ENCODE assay signal across 22 cellular contexts in the genomic region with DNA sequence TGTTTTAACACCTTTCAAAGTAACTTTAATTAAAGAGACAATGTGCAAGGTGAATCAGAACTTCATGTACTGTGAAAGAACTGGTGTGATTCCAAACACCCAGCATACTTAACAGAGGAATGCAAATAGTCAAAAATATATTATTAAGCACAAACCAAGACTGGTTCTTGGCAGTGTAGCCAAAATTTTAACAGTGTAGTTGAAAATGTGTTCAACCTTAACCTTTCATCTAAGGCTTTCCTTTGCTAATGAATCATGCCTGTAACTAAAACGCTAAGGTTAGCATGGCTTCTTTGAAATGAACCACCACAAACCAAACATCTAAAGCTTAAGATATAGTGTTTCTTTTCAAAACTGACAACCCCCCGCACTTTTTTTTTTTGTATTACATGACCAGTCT.
DNase-seq lines count a peak whose midpoint lies in the region; ATAC-seq, FAIRE-seq and TF ChIP-seq lines count a peak whose summit lies in the region.
"Had no signal": no experiment of that assay in that cellular context is flagged by ENCODE, and none has a peak within 500 bp of the region (broad histone marks: within the 10 kb centered on the region; RNA-seq: fewer than 3 reads in every experiment).

No MANE protein-coding gene starts in this region.

- no peak for TF ChIP-seq EP300 in stomach (IDR thresholded peaks at IDR 0.05)

- no peak overlapping the region for H3K4me3 ChIP-seq in astrocyte (ENCODE audit: insufficient read depth, low read depth, low read length)
- no peak overlapping the region for H3K4me3 ChIP-seq in fibroblast of the aortic adventitia (ENCODE audit: low read depth, low read length)
- H3K4me3 ChIP-seq in pancreas = no peak overlapping the region
- H3K4me3 ChIP-seq in stomach = no peak overlapping the region

- peak; percentile 57 for DNase-seq in astrocyte (ENCODE audit: low read depth)
- peak; percentile 15 for DNase-seq in fibroblast of the aortic adventitia (ENCODE audit: low read depth)
- no peak for DNase-seq in pancreas
- DNase-seq in stomach = no peak
- DNase-seq in Right ventricle myocardium superior = no peak
- DNase-seq in SW480 (ENCODE audit: low spot score) = no peak
- DNase-seq: BE2C; CD8-positive, alpha-beta T cell; COR-L47; DMS153; DMS79 treated with DMSO at 0.1 percent for 48 hours; EL; GOT3; H9 had no signal

- peaks cover 3% of the 10 kb centered on the region for H3K4me1 Mint-ChIP-seq in astrocyte (ENCODE audit: low read depth, unreplicated experiment)

- intact Hi-C loops in pancreas (cut with DNase I) = no loop called here
- intact Hi-C loops in stomach (cut with DNase I; ENCODE audit: low total_unique reads) = no loop called here
- intact Hi-C loops in Right ventricle myocardium superior (cut with DNase I) = no loop called here

- no peaks in the 10 kb centered on the region for H3K9me3 Mint-ChIP-seq in astrocyte (ENCODE audit: unreplicated experiment)
- H3K9me3 Mint-ChIP-seq: CD8-positive, alpha-beta T cell; H9 had no signal

- H3K36me3 ChIP-seq in astrocyte (ENCODE audit: insufficient read depth, low read length) = no peaks in the 10 kb centered on the region
- H3K36me3 ChIP-seq in pancreas = no peaks in the 10 kb centered on the region
- H3K36me3 ChIP-seq in stomach = no peaks in the 10 kb centered on the region
- H3K36me3 ChIP-seq: BE2C had no signal

- H4K20me1 ChIP-seq in astrocyte (ENCODE audit: insufficient read depth, low read length) = no peaks in the 10 kb centered on the region

- no peak overlapping the region for H3K27ac ChIP-seq in astrocyte (ENCODE audit: low read depth, low read length)
- no peak overlapping the region for H3K27ac ChIP-seq in pancreas
- no peak overlapping the region for H3K27ac ChIP-seq in stomach
- H3K27ac ChIP-seq: C4-2B had no signal

- H2AFZ ChIP-seq in astrocyte (ENCODE audit: low read depth, low read length) = no peak overlapping the region

- H3K9ac ChIP-seq in astrocyte (ENCODE audit: low read length) = no peak overlapping the region

- H3K9me3 ChIP-seq in astrocyte (ENCODE audit: insufficient read depth, low read depth, low read length) (no peaks in the 10 kb centered on the region), pancreas (no peaks in the 10 kb centered on the region), stomach (no peaks in the 10 kb centered on the region)
- H3K9me3 ChIP-seq: BE2C had no signal

- H3K4me3 Mint-ChIP-seq in astrocyte (ENCODE audit: unreplicated experiment) = no peak overlapping the region
- H3K4me3 Mint-ChIP-seq: CD8-positive, alpha-beta T cell; H9 had no signal

- H3K27ac Mint-ChIP-seq in astrocyte (ENCODE audit: unreplicated experiment) = no peak overlapping the region
- H3K27ac Mint-ChIP-seq: CD8-positive, alpha-beta T cell; H9 had no signal

- H3K4me2 ChIP-seq in astrocyte (ENCODE audit: low read length) = no peak overlapping the region

- ATAC-seq in pancreas (no peak), Right ventricle myocardium superior (ENCODE audit: poor library complexity) (no peak), HG03342 (IDR thresholded peaks at IDR 0.05; ENCODE audit: unreplicated experiment) (no peak)
- ATAC-seq: CD8-positive, alpha-beta T cell; HepG2 had no signal

- peaks cover 1% of the 10 kb centered on the region for H3K36me3 Mint-ChIP-seq in astrocyte (ENCODE audit: low read depth, unreplicated experiment)
- H3K36me3 Mint-ChIP-seq: CD8-positive, alpha-beta T cell had no signal

- WGBS in pancreas, 2 donors = 67 to 71% methylated on average over 2 of the region's 2 CpGs
- WGBS in stomach, 5 donors = 28 to 64% (median 57%) methylated on average over 2 of the region's 2 CpGs

- FAIRE-seq in astrocyte (lab: Jason Lieb, UNC) (no peak), pancreas (lab: Jason Lieb, UNC) (peak; percentile 26)
- FAIRE-seq: A204.1, D721Med, G401.6, GM12891, HepG2, HTR-8/SVneo had no signal

- H3K27me3 ChIP-seq in astrocyte (ENCODE audit: insufficient read depth, low read length) (no peaks in the 10 kb centered on the region), pancreas (no peaks in the 10 kb centered on the region), stomach (no peaks in the 10 kb centered on the region)

- no peaks in the 10 kb centered on the region for H3K79me2 ChIP-seq in astrocyte (ENCODE audit: insufficient read depth, low read length)

- no peaks in the 10 kb centered on the region for H3K4me1 ChIP-seq in astrocyte (ENCODE audit: insufficient read depth, low read length)
- no peaks in the 10 kb centered on the region for H3K4me1 ChIP-seq in pancreas
- H3K4me1 ChIP-seq in stomach = peaks cover 0 to 3% (median 0%) of the 10 kb centered on the region in 4 donors
- H3K4me1 ChIP-seq: BE2C had no signal

- no peaks in the 10 kb centered on the region for H3K27me3 Mint-ChIP-seq in astrocyte (ENCODE audit: low read depth, unreplicated experiment)

- TF ChIP-seq CTCF in astrocyte (IDR thresholded peaks at IDR 0.05; ENCODE audit: insufficient read depth, low read depth, low read length) (no peak), fibroblast of the aortic adventitia (IDR thresholded peaks at IDR 0.05; ENCODE audit: insufficient read depth, low read length) (no peak), pancreas (IDR thresholded peaks at IDR 0.05) (no peak), stomach (IDR thresholded peaks at IDR 0.05) (no peak)

- no peak for TF ChIP-seq POLR2A in stomach (IDR thresholded peaks at IDR 0.05)

Comparison
In these comparisons a context has a peak if more than half of its experiments do, and no peak if none do; other contexts are left out.
1. DNase-seq: peak in astrocyte (single experiment) and fibroblast of the aortic adventitia (single experiment); none in pancreas (0 of 6), stomach (single experiment), Right ventricle myocardium superior (single experiment) and SW480 (single experiment).